2 cellular contexts compared by ENCODE assay signal in genomic region chr22:41906822-41907221, GRCh38.
A peak's percentile ranks its signal among the peaks of the same experiment; 100 is the strongest.
TF ChIP-seq lines count a peak whose summit lies in the region.

No MANE protein-coding gene starts in this region.

TF ChIP-seq in HepG2, 621 proteins besides CTCF, POLR2A, EP300 and RAD21:
- TF ChIP-seq MAFF (IDR thresholded peaks at IDR 0.05; ENCODE audit: low read depth, low read length) (no peak), RBM22 (optimal IDR thresholded peaks at IDR 0.05; ENCODE audit: low read length) (peak; percentile 9), KLF12 (CRISPR knock-in tag; IDR thresholded peaks at IDR 0.05; ENCODE audit: borderline replicate concordance) (no peak), TFDP2 (CRISPR knock-in tag; IDR thresholded peaks at IDR 0.05) (no peak), REST (IDR thresholded peaks at IDR 0.05; ENCODE audit: borderline replicate concordance in 1 of 2, low read depth in 1 of 2, low read length in 2 of 2) (no peak), ZNF713 (CRISPR knock-in tag; IDR thresholded peaks at IDR 0.05) (no peak), NR2C2 (CRISPR knock-in tag; IDR thresholded peaks at IDR 0.05; ENCODE audit: borderline replicate concordance) (no peak)

TF ChIP-seq in K562, 482 proteins besides CTCF, POLR2A, EP300 and RAD21:
- TF ChIP-seq CREB3L1 (IDR thresholded peaks at IDR 0.05; ENCODE audit: borderline replicate concordance, low read depth) = no peak
- peak; percentile 7 for TF ChIP-seq HMGN3 (IDR thresholded peaks at IDR 0.05; ENCODE audit: borderline replicate concordance, extremely low read depth, insufficient read length, low read depth, low read length)
- TF ChIP-seq POLR2G (IDR thresholded peaks at IDR 0.05; ENCODE audit: low read depth, low read length) = 0 out of 2 replicates have a peak, but pooled peaks have one; percentile 17
